28 cellular contexts compared by ENCODE assay signal in the genomic region with DNA sequence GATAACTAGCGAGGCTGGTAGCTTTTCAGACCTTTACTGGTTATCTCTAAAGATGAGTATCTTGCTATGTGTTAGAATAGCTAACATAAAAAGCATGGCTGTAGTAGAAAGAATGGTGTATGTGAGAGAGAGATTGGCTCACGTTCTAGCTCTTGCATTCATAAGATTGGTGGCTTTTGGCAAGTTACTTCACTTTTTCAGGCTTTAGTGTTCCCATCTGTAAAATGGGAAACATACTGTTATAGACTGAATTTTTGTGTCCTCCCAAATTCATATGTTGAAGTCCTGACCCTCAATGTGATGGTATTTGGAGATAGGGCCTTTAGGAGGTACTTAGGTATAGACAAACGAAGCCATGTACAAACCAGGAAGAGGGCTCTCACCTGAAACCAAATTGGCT.
"Had no signal": no experiment of that assay in that cellular context is flagged by ENCODE, and none has a peak within 500 bp of the region (broad histone marks: within the 10 kb centered on the region; RNA-seq: fewer than 3 reads in every experiment).

No MANE protein-coding gene starts in this region.

- H3K9me3 ChIP-seq: stomach, suprapubic skin, testis, thoracic aorta, thyroid gland, tibial artery, tibial nerve, upper lobe of left lung, upper lobe of right lung, uterus, vagina had no signal

- H3K4me3 ChIP-seq: stomach, suprapubic skin, testis, thoracic aorta, thyroid gland, tibial artery, tibial nerve, transverse colon, upper lobe of left lung, upper lobe of right lung, uterus, vagina had no signal

- H3K27ac ChIP-seq: stomach, suprapubic skin, testis, thoracic aorta, thyroid gland, tibial artery, tibial nerve, transverse colon, upper lobe of left lung, upper lobe of right lung, uterus, vagina had no signal

- H3K27ac Mint-ChIP-seq: stimulated activated effector memory CD8-positive, alpha-beta T cell treated with anti-CD3 and anti-CD28 coated beads, Interleukin-12 subunit alpha, Interleukin-12 subunit beta, amount 100 ng/mL, for 72 hours; stimulated activated memory B cell treated with anti-CD40 and anti-IgM and Interleukin-4, amounts not matched to agents 10 μg/mL and 1 μg/mL and 100 μg/mL, for 72 hours; stimulated activated naive B cell treated with anti-CD40 and anti-IgM and Interleukin-4, amounts not matched to agents 10 μg/mL and 1 μg/mL and 100 μg/mL, for 72 hours; stimulated activated naive CD8-positive, alpha-beta T cell treated with anti-CD3 and anti-CD28 coated beads, Interleukin-15, amount 100 ng/mL, for 72 hours; stimulated activated naive CD8-positive, alpha-beta T cell treated with anti-CD3 and anti-CD28 coated beads, Interleukin-15, Interleukin-2, amounts not matched to agents 100 ng/mL and 50 ng/mL, for 24 hours; type B pancreatic cell had no signal

- H3K4me1 Mint-ChIP-seq: stimulated activated effector memory CD8-positive, alpha-beta T cell treated with anti-CD3 and anti-CD28 coated beads, Interleukin-12 subunit alpha, Interleukin-12 subunit beta, amount 100 ng/mL, for 72 hours; stimulated activated memory B cell treated with anti-CD40 and anti-IgM and Interleukin-4, amounts not matched to agents 10 μg/mL and 1 μg/mL and 100 μg/mL, for 72 hours; stimulated activated naive CD8-positive, alpha-beta T cell treated with anti-CD3 and anti-CD28 coated beads, Interleukin-15, amount 100 ng/mL, for 72 hours had no signal

- DNase-seq: stimulated activated CD4-positive, alpha-beta T cell treated with anti-CD3 and anti-CD28 coated beads, Interleukin-2, amount 100 ng/mL, for 48 hours; stimulated activated CD4-positive, alpha-beta T cell treated with anti-CD3 and anti-CD28 coated beads, Interleukin-4, amount 100 ng/mL, for 1 hour; stimulated activated CD4-positive, alpha-beta T cell treated with anti-CD3 and anti-CD28 coated beads, Interleukin-4, amount 100 ng/mL, for 24 hours; stimulated activated CD4-positive, alpha-beta T cell treated with anti-CD3 and anti-CD28 coated beads, Interleukin-4, amount 100 ng/mL, for 4 hours; stimulated activated CD8-positive, alpha-beta memory T cell treated with anti-CD3 and anti-CD28 coated beads, Interleukin-4, amount 100 ng/mL, for 48 hours; stimulated activated naive B cell treated with anti-CD40 and anti-IgM and Interleukin-4, amounts not matched to agents 10 μg/mL and 1 μg/mL and 100 μg/mL, for 72 hours; stimulated activated naive CD4-positive, alpha-beta T cell; stimulated activated naive CD4-positive, alpha-beta T cell treated with Interleukin-2 at 50 U/mL for 16 hours; stimulated activated naive CD8-positive, alpha-beta T cell treated with anti-CD3 and anti-CD28 coated beads, Interleukin-15, amount 100 ng/mL, for 72 hours; stimulated activated naive CD8-positive, alpha-beta T cell treated with anti-CD3 and anti-CD28 coated beads, Interleukin-15, Interleukin-2, amounts not matched to agents 100 U/mL and 50 U/mL, for 24 hours; stomach; substantia nigra; testis; thyroid gland; tibial artery; transverse colon; upper lobe of left lung; upper lobe of right lung; uterus had no signal

- H3K27me3 ChIP-seq: stomach, suprapubic skin, testis, thyroid gland, tibial artery, tibial nerve, transverse colon, upper lobe of left lung, upper lobe of right lung, uterus, vagina had no signal

- H3K36me3 ChIP-seq: stomach, suprapubic skin, thoracic aorta, thyroid gland, tibial artery, tibial nerve, transverse colon, upper lobe of left lung, upper lobe of right lung, uterus, vagina had no signal

- H3K27me3 Mint-ChIP-seq: stimulated activated memory B cell treated with anti-CD40 and anti-IgM and Interleukin-4, amounts not matched to agents 10 μg/mL and 1 μg/mL and 100 μg/mL, for 72 hours; stimulated activated naive B cell treated with anti-CD40 and anti-IgM and Interleukin-4, amounts not matched to agents 10 μg/mL and 1 μg/mL and 100 μg/mL, for 72 hours; stimulated activated naive CD8-positive, alpha-beta T cell treated with anti-CD3 and anti-CD28 coated beads, Interleukin-15, amount 100 ng/mL, for 72 hours; stimulated activated naive CD8-positive, alpha-beta T cell treated with anti-CD3 and anti-CD28 coated beads, Interleukin-15, Interleukin-2, amounts not matched to agents 100 ng/mL and 50 ng/mL, for 24 hours had no signal

- H3K4me3 Mint-ChIP-seq: stimulated activated effector memory CD8-positive, alpha-beta T cell treated with anti-CD3 and anti-CD28 coated beads, Interleukin-12 subunit alpha, Interleukin-12 subunit beta, amount 100 ng/mL, for 72 hours; stimulated activated memory B cell treated with anti-CD40 and anti-IgM and Interleukin-4, amounts not matched to agents 10 μg/mL and 1 μg/mL and 100 μg/mL, for 72 hours; stimulated activated naive B cell treated with anti-CD40 and anti-IgM and Interleukin-4, amounts not matched to agents 10 μg/mL and 1 μg/mL and 100 μg/mL, for 72 hours; stimulated activated naive CD8-positive, alpha-beta T cell treated with anti-CD3 and anti-CD28 coated beads, Interleukin-15, amount 100 ng/mL, for 72 hours; stimulated activated naive CD8-positive, alpha-beta T cell treated with anti-CD3 and anti-CD28 coated beads, Interleukin-15, Interleukin-2, amounts not matched to agents 100 ng/mL and 50 ng/mL, for 24 hours; type B pancreatic cell had no signal

- H3K9me3 Mint-ChIP-seq: stimulated activated memory B cell treated with anti-CD40 and anti-IgM and Interleukin-4, amounts not matched to agents 10 μg/mL and 1 μg/mL and 100 μg/mL, for 72 hours had no signal

- H3K36me3 Mint-ChIP-seq: stimulated activated effector memory CD8-positive, alpha-beta T cell treated with anti-CD3 and anti-CD28 coated beads, Interleukin-12 subunit alpha, Interleukin-12 subunit beta, amount 100 ng/mL, for 72 hours; stimulated activated memory B cell treated with anti-CD40 and anti-IgM and Interleukin-4, amounts not matched to agents 10 μg/mL and 1 μg/mL and 100 μg/mL, for 72 hours; type B pancreatic cell had no signal

- FAIRE-seq: urothelium cell line had no signal

- ATAC-seq: stimulated activated effector memory CD8-positive, alpha-beta T cell treated with anti-CD3 and anti-CD28 coated beads, Interleukin-12 subunit alpha, Interleukin-12 subunit beta, amount 100 ng/mL, for 72 hours; stimulated activated memory B cell treated with anti-CD40 and anti-IgM and Interleukin-4, amounts not matched to agents 10 μg/mL and 1 μg/mL and 100 μg/mL, for 72 hours; stimulated activated naive B cell treated with anti-CD40 and anti-IgM and Interleukin-4, amounts not matched to agents 10 μg/mL and 1 μg/mL and 100 μg/mL, for 72 hours; stimulated activated naive CD8-positive, alpha-beta T cell treated with anti-CD3 and anti-CD28 coated beads, Interleukin-15, amount 100 ng/mL, for 72 hours; stimulated activated naive CD8-positive, alpha-beta T cell treated with anti-CD3 and anti-CD28 coated beads, Interleukin-15, Interleukin-2, amounts not matched to agents 100 U/mL and 50 U/mL, for 24 hours; upper lobe of right lung had no signal

- H3K4me1 ChIP-seq: suprapubic skin, testis, thyroid gland, tibial artery, tibial nerve, upper lobe of left lung, upper lobe of right lung, uterus had no signal
